In the genomic region with DNA sequence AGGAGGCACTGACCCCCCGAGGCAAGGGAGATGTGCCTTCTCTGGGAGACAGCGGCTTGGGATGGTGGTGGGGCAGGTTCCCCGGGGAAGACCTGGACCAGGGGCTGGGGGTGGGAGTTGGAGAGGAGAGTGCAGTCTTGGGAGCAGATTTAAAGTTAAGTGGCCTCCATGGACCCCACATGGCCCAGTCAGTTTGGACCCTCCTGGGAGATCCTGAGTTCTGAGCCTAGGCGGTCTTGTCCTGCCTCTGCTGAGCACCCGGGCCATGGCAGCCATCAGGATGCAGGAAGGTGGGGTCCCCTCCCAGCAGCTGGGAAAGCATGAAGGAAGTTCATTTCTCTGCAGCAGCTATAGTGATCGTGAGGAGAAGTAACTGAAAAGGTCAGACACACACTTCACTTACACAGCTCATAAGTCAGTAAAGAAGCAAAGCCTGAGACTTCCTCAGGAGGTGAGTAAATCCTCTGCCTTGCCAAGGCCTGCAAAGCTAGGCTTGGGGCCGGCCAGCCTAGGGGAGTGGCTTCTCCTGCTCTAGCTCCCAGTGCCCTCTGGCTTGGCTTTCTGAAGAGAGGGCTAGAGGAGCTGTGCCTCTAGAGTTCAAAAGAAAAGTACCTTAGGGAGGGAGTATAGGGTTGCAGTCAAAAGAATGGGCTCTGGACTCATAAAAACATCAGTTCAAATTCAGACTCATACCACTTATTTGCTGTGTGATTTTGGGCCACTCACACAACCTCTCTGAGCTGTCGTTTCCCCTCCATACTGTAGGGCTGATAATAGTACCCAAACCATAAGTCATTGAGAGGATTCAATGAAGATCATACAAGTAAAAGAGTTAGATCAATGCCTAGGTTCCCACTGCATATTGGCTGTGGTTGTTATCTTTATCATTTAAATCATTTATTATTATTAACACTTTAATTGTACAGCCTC, we compare ENCODE assay signal across 18 cellular contexts. TPM values are rescaled to one million over a fixed set of nuclear protein-coding genes. Genes with fewer than 3 reads are reported as not detected.
A peak's percentile ranks its signal among the peaks of the same experiment; 100 is the strongest.
DNase-seq lines count a peak whose midpoint lies in the region; ATAC-seq and TF ChIP-seq lines count a peak whose summit lies in the region.
"Had no signal": no experiment of that assay in that cellular context is flagged by ENCODE, and none has a peak within 500 bp of the region (broad histone marks: within the 10 kb centered on the region; RNA-seq: fewer than 3 reads in every experiment).

No MANE protein-coding gene starts in this region.

- no peak for TF ChIP-seq POLR2A in vagina (IDR thresholded peaks at IDR 0.05)

- no peaks in the 10 kb centered on the region for H3K4me1 ChIP-seq in vagina

- no peak overlapping the region for H3K4me3 Mint-ChIP-seq in osteocyte (ENCODE audit: unreplicated experiment)
- H3K4me3 Mint-ChIP-seq: B cell; CD8-positive, alpha-beta T cell had no signal

- intact Hi-C loops in cardiac septum (cut with DNase I) (no loop called here), left ventricle myocardium superior (cut with micrococcal nuclease) (loop anchor here (10.0 kb wide), 1 partner anchor 48 kb away; no protein-coding TSS in a partner anchor), vagina (cut with DNase I) (no loop called here)

- TF ChIP-seq CTCF in osteocyte (IDR thresholded peaks at IDR 0.05) (no peak), vagina (IDR thresholded peaks at IDR 0.05) (no peak)

- H3K27me3 Mint-ChIP-seq in osteocyte (ENCODE audit: unreplicated experiment) = no peaks in the 10 kb centered on the region

- no peaks in the 10 kb centered on the region for H3K4me1 Mint-ChIP-seq in osteocyte (ENCODE audit: unreplicated experiment)
- H3K4me1 Mint-ChIP-seq: B cell had no signal

- no peaks in the 10 kb centered on the region for H3K27me3 ChIP-seq in vagina
- H3K27me3 ChIP-seq: BLaER1 treated with 17β-estradiol and CSF1 and Interleukin-3, amounts not matched to agents 10 nM and 100 nM had no signal

- no peaks in the 10 kb centered on the region for H3K36me3 ChIP-seq in vagina
- H3K36me3 ChIP-seq: BLaER1 treated with 17β-estradiol and CSF1 and Interleukin-3, amounts not matched to agents 10 nM and 100 nM had no signal

- DNase-seq in cardiac septum (ENCODE audit: low spot score) (peak; percentile 19), left ventricle myocardium superior (no peak), ecto neural progenitor cell (ENCODE audit: low spot score) (peak; percentile 23), osteocyte (ENCODE audit: extremely low spot score, unreplicated experiment) (peak; percentile 69), vagina (ENCODE audit: extremely low spot score in 2 of 2) (peak; percentile 70 to 71), middle frontal gyrus (ENCODE audit: extremely low spot score, low spot score) (no peak), amniotic stem cell (lab: John Stamatoyannopoulos, UW) (no peak)
- no peak for DNase-seq in stimulated activated CD4-positive, alpha-beta T cell treated with anti-CD3 and anti-CD28 coated beads, Interleukin-15, amount 100 ng/mL, for 24 hours
- DNase-seq: 8988T, Calu3, DMS79 treated with DMSO at 0.1 percent for 48 hours, GOT3, H7 had no signal

- no peak for ATAC-seq in left ventricle myocardium superior
- ATAC-seq: CD8-positive, alpha-beta T cell; GM12878 had no signal

- H3K9me3 ChIP-seq in vagina = no peaks in the 10 kb centered on the region
- H3K9me3 ChIP-seq: BLaER1 treated with 17β-estradiol and CSF1 and Interleukin-3, amounts not matched to agents 10 nM and 100 nM had no signal

- no peak overlapping the region for H3K27ac Mint-ChIP-seq in osteocyte (ENCODE audit: unreplicated experiment)
- H3K27ac Mint-ChIP-seq: B cell; CD8-positive, alpha-beta T cell had no signal

- no peak overlapping the region for H3K4me3 ChIP-seq in vagina
- H3K4me3 ChIP-seq: BLaER1 treated with 17β-estradiol and CSF1 and Interleukin-3, amounts not matched to agents 10 nM and 100 nM; GM12878 had no signal

- no peaks in the 10 kb centered on the region for H3K9me3 Mint-ChIP-seq in osteocyte (ENCODE audit: unreplicated experiment)
- H3K9me3 Mint-ChIP-seq: CD8-positive, alpha-beta T cell had no signal

- H3K36me3 Mint-ChIP-seq in osteocyte (ENCODE audit: unreplicated experiment) = no peaks in the 10 kb centered on the region
- H3K36me3 Mint-ChIP-seq: CD8-positive, alpha-beta T cell had no signal

- H3K27ac ChIP-seq in vagina = no peak overlapping the region
- H3K27ac ChIP-seq: BLaER1 treated with 17β-estradiol and CSF1 and Interleukin-3, amounts not matched to agents 10 nM and 100 nM had no signal

RNA-seq across cellular contexts. Expression of gene C16orf78, which starts 31.0 kb away (rescaled TPM):
- total RNA-seq in cardiac septum (not detected), left ventricle myocardium superior (not detected), osteocyte (not detected in 2 replicates), vagina (not detected)
- total RNA-seq: B cell; Calu3; CD8-positive, alpha-beta T cell; GM12878; H7; HT-29 had no signal

Comparison
In these comparisons a context has a peak if more than half of its experiments do, and no peak if none do; other contexts are left out.
1. DNase-seq: peak in cardiac septum (single experiment), ecto neural progenitor cell (single experiment), osteocyte (single experiment) and vagina (2 of 2); none in left ventricle myocardium superior (single experiment), stimulated activated CD4-positive, alpha-beta T cell treated with anti-CD3 and anti-CD28 coated beads, Interleukin-15, amount 100 ng/mL, for 24 hours (single experiment), middle frontal gyrus (single experiment) and amniotic stem cell (single experiment).